ENCODE assay signal across 1 cellular context in the genomic region with DNA sequence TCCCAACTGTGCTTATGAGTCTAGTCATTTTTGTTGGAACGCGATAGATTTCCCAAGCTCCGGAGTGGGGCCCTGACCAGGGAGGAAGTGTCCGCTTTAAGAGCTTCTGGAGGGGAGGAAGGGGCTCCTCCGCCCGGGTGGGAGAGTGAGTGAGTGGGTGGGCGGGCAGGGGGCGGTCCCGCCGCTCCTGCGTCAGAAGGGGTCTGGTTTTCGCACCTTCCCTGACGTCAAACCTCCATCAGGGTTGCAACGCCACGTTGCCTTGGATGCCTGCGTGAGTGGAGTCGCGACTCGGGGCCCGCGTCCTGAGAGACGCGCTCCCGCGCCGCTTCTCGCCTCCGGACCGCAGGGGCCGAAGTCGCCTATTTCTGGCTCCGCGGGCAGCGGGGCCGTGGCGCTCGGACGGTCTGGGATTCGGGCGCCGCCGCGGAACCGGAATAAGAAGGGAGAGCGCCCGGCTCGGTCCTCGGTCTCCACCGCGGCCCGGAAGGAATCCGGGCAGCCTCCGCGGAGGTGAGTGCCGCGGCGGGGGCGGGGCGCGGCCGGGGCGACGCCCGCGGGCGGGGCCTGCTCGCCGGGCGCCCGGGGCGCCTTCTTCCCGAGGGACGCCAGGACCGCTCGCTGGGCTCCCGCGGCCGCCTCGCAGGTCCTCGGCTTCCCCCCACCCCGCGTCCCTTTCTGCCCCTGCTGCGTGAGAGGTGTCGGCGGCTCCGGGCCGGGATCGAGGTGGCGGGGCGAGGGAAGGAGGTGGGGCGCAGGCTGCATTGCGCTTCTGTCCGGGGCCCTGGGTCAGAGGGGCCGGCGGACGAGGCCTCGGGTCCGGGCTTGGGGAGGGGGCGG.
A peak's percentile ranks its signal among the peaks of the same experiment; 100 is the strongest.
TF ChIP-seq lines count a peak whose summit lies in the region.

Gene ZDBF2, plus strand, starts transcription at position 230 of the 840 bp plus-strand sequence. CDS start 7,187 bp downstream, outside the sequence.

TF ChIP-seq in HEK293, 187 proteins besides CTCF, POLR2A, EP300 and RAD21 (continued from another document and continues in another):
- TF ChIP-seq WT1 (tag by site-specific recombination; IDR thresholded peaks at IDR 0.05): no peak
- TF ChIP-seq ZNF692 (tag by site-specific recombination; IDR thresholded peaks at IDR 0.05): peak; percentile 100
- TF ChIP-seq ZNF423 (tag by site-specific recombination; IDR thresholded peaks at IDR 0.05): peak; percentile 82; the same call in 1 of the 2 replicates
- TF ChIP-seq KLF10 (tag by site-specific recombination; IDR thresholded peaks at IDR 0.05): peak; percentile 34; the same call in 1 of the 2 replicates
- no peak for TF ChIP-seq ZBTB1 (tag by site-specific recombination; IDR thresholded peaks at IDR 0.05)
- TF ChIP-seq ZNF223 (tag by site-specific recombination; IDR thresholded peaks at IDR 0.05): no peak
- TF ChIP-seq GFI1B (tag by site-specific recombination; IDR thresholded peaks at IDR 0.05): no peak
- peak; percentile 76 for TF ChIP-seq ZBTB8A (tag by site-specific recombination; IDR thresholded peaks at IDR 0.05)
- TF ChIP-seq ZNF701 (tag by site-specific recombination; IDR thresholded peaks at IDR 0.05): no peak
- peak; percentile 75 for TF ChIP-seq ZIC2 (tag by site-specific recombination; IDR thresholded peaks at IDR 0.05)
- no peak for TF ChIP-seq GLI4 (tag by site-specific recombination; IDR thresholded peaks at IDR 0.05)
- TF ChIP-seq ZNF658 (tag by site-specific recombination; IDR thresholded peaks at IDR 0.05): no peak
- no peak for TF ChIP-seq ZNF529 (tag by site-specific recombination; IDR thresholded peaks at IDR 0.05; ENCODE audit: insufficient replicate concordance)
- TF ChIP-seq MZF1 (tag by site-specific recombination; IDR thresholded peaks at IDR 0.05; ENCODE audit: borderline replicate concordance): no peak
- TF ChIP-seq, protein P1, sequence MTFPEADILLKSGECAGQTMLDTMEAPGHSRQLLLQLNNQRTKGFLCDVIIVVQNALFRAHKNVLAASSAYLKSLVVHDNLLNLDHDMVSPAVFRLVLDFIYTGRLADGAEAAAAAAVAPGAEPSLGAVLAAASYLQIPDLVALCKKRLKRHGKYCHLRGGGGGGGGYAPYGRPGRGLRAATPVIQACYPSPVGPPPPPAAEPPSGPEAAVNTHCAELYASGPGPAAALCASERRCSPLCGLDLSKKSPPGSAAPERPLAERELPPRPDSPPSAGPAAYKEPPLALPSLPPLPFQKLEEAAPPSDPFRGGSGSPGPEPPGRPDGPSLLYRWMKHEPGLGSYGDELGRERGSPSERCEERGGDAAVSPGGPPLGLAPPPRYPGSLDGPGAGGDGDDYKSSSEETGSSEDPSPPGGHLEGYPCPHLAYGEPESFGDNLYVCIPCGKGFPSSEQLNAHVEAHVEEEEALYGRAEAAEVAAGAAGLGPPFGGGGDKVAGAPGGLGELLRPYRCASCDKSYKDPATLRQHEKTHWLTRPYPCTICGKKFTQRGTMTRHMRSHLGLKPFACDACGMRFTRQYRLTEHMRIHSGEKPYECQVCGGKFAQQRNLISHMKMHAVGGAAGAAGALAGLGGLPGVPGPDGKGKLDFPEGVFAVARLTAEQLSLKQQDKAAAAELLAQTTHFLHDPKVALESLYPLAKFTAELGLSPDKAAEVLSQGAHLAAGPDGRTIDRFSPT (tag by site-specific recombination; IDR thresholded peaks at IDR 0.05): no peak
- peak; percentile 88 for TF ChIP-seq ZNF335 (tag by site-specific recombination; conservative IDR thresholded peaks at IDR 0.05)
- no peak for TF ChIP-seq ZNF560 (tag by site-specific recombination; IDR thresholded peaks at IDR 0.05; ENCODE audit: borderline replicate concordance)
- TF ChIP-seq ZNF777 (tag by site-specific recombination; IDR thresholded peaks at IDR 0.05; ENCODE audit: borderline replicate concordance): no peak
- no peak for TF ChIP-seq ZNF544 (tag by site-specific recombination; IDR thresholded peaks at IDR 0.05)
- no peak for TF ChIP-seq TRIM28 (IDR thresholded peaks at IDR 0.05; ENCODE audit: borderline replicate concordance, low read length)
- no peak for TF ChIP-seq ELK4 (IDR thresholded peaks at IDR 0.05; ENCODE audit: borderline replicate concordance, low read depth, low read length)
- no peak for TF ChIP-seq ZNF596 (tag by site-specific recombination; IDR thresholded peaks at IDR 0.05)
- TF ChIP-seq PATZ1 (tag by site-specific recombination; IDR thresholded peaks at IDR 0.05): no peak; the same call in 1 of the 2 replicates
- 0 out of 2 replicates have a peak, but pooled peaks have one; percentile 11 for TF ChIP-seq GLIS2 (tag by site-specific recombination; IDR thresholded peaks at IDR 0.05)
- TF ChIP-seq SP2 (tag by site-specific recombination; IDR thresholded peaks at IDR 0.05): peak; percentile 57
- no peak for TF ChIP-seq ZNF561 (tag by site-specific recombination; IDR thresholded peaks at IDR 0.05; ENCODE audit: borderline replicate concordance)
- no peak for TF ChIP-seq OSR2 (tag by site-specific recombination; IDR thresholded peaks at IDR 0.05)
- no peak for TF ChIP-seq KLF16 (tag by site-specific recombination; IDR thresholded peaks at IDR 0.05)
- peak; percentile 64 for TF ChIP-seq SP3 (tag by site-specific recombination; IDR thresholded peaks at IDR 0.05)
- 0 out of 2 replicates have a peak, but pooled peaks have one; percentile 11 for TF ChIP-seq ZNF2 (tag by site-specific recombination; IDR thresholded peaks at IDR 0.05)
- no peak for TF ChIP-seq ZNF221 (tag by site-specific recombination; IDR thresholded peaks at IDR 0.05; ENCODE audit: borderline replicate concordance)
- no peak for TF ChIP-seq ZNF664 (tag by site-specific recombination; IDR thresholded peaks at IDR 0.05)
- TF ChIP-seq ZFP69B (tag by site-specific recombination; IDR thresholded peaks at IDR 0.05): peak; percentile 98
- TF ChIP-seq ZSCAN23 (tag by site-specific recombination; IDR thresholded peaks at IDR 0.05): no peak
- no peak for TF ChIP-seq REPIN1 (tag by site-specific recombination; IDR thresholded peaks at IDR 0.05; ENCODE audit: low read depth)
- TF ChIP-seq ZNF416 (tag by site-specific recombination; IDR thresholded peaks at IDR 0.05): no peak
- TF ChIP-seq ZNF121 (tag by site-specific recombination; IDR thresholded peaks at IDR 0.05): no peak
- no peak for TF ChIP-seq FEZF1 (tag by site-specific recombination; IDR thresholded peaks at IDR 0.05)
- TF ChIP-seq ZSCAN30 (tag by site-specific recombination; IDR thresholded peaks at IDR 0.05): no peak
- TF ChIP-seq ZNF610 (tag by site-specific recombination; IDR thresholded peaks at IDR 0.05; ENCODE audit: borderline replicate concordance): no peak
- TF ChIP-seq ZNF600 (tag by site-specific recombination; IDR thresholded peaks at IDR 0.05): no peak
- TF ChIP-seq ZNF792 (tag by site-specific recombination; IDR thresholded peaks at IDR 0.05): no peak
- TF ChIP-seq ZNF776 (tag by site-specific recombination; IDR thresholded peaks at IDR 0.05; ENCODE audit: borderline replicate concordance): no peak
- TF ChIP-seq, protein P2, sequence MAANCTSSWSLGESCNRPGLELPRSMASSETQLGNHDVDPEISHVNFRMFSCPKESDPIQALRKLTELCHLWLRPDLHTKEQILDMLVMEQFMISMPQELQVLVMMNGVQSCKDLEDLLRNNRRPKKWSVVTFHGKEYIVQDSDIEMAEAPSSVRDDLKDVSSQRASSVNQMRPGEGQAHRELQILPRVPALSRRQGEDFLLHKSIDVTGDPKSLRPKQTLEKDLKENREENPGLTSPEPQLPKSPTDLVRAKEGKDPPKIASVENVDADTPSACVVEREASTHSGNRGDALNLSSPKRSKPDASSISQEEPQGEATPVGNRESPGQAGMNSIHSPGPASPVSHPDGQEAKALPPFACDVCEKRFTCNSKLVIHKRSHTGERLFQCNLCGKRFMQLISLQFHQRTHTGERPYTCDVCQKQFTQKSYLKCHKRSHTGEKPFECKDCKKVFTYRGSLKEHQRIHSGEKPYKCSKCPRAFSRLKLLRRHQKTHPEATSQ (tag by site-specific recombination; IDR thresholded peaks at IDR 0.05): no peak
- TF ChIP-seq, protein P3, sequence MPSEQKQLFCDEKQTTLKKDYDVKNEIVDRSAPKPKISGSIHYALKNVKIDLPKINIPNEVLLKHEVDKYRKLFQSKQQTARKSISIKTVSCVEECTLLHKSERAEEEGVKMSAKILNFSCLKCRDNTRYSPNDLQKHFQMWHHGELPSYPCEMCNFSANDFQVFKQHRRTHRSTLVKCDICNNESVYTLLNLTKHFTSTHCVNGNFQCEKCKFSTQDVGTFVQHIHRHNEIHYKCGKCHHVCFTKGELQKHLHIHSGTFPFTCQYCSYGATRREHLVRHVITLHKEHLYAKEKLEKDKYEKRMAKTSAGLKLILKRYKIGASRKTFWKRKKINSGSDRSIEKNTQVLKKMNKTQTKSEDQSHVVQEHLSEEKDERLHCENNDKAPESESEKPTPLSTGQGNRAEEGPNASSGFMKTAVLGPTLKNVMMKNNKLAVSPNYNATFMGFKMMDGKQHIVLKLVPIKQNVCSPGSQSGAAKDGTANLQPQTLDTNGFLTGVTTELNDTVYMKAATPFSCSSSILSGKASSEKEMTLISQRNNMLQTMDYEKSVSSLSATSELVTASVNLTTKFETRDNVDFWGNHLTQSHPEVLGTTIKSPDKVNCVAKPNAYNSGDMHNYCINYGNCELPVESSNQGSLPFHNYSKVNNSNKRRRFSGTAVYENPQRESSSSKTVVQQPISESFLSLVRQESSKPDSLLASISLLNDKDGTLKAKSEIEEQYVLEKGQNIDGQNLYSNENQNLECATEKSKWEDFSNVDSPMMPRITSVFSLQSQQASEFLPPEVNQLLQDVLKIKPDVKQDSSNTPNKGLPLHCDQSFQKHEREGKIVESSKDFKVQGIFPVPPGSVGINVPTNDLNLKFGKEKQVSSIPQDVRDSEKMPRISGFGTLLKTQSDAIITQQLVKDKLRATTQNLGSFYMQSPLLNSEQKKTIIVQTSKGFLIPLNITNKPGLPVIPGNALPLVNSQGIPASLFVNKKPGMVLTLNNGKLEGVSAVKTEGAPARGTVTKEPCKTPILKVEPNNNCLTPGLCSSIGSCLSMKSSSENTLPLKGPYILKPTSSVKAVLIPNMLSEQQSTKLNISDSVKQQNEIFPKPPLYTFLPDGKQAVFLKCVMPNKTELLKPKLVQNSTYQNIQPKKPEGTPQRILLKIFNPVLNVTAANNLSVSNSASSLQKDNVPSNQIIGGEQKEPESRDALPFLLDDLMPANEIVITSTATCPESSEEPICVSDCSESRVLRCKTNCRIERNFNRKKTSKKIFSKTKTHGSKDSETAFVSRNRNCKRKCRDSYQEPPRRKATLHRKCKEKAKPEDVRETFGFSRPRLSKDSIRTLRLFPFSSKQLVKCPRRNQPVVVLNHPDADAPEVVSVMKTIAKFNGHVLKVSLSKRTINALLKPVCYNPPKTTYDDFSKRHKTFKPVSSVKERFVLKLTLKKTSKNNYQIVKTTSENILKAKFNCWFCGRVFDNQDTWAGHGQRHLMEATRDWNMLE (tag by site-specific recombination; conservative IDR thresholded peaks at IDR 0.05; ENCODE audit: low read depth): peak; percentile 38; the same call in 1 of the 2 replicates
- no peak for TF ChIP-seq GLIS1 (tag by site-specific recombination; IDR thresholded peaks at IDR 0.05)
- peak; percentile 79 for TF ChIP-seq ZBTB20 (tag by site-specific recombination; IDR thresholded peaks at IDR 0.05)
- TF ChIP-seq SP7 (tag by site-specific recombination; IDR thresholded peaks at IDR 0.05): peak; percentile 19; the same call in 1 of the 2 replicates
- TF ChIP-seq ZNF48 (tag by site-specific recombination; IDR thresholded peaks at IDR 0.05): no peak
- TF ChIP-seq, protein P4, sequence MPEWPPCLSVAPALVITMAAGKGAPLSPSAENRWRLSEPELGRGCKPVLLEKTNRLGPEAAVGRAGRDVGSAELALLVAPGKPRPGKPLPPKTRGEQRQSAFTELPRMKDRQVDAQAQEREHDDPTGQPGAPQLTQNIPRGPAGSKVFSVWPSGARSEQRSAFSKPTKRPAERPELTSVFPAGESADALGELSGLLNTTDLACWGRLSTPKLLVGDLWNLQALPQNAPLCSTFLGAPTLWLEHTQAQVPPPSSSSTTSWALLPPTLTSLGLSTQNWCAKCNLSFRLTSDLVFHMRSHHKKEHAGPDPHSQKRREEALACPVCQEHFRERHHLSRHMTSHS (tag by site-specific recombination; IDR thresholded peaks at IDR 0.05): no peak
- TF ChIP-seq, protein P5, sequence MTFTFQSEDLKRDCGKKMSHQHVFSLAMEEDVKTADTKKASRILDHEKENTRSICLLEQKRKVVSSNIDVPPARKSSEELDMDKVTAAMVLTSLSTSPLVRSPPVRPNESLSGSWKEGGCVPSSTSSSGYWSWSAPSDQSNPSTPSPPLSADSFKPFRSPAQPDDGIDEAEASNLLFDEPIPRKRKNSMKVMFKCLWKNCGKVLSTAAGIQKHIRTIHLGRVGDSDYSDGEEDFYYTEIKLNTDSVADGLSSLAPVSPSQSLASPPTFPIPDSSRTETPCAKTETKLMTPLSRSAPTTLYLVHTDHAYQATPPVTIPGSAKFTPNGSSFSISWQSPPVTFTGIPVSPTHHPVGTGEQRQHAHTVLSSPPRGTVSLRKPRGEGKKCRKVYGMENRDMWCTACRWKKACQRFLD (tag by site-specific recombination; IDR thresholded peaks at IDR 0.05): no peak
